Comparison of ENCODE assay signal across 1 cellular context in genomic region chr7:30983914-30984247, GRCh38.
TF ChIP-seq lines count a peak whose summit lies in the region.

No MANE protein-coding gene starts in this region.

TF ChIP-seq in H1, 55 proteins besides CTCF, POLR2A, EP300 and RAD21:
- TF ChIP-seq BCL11A (IDR thresholded peaks at IDR 0.05; ENCODE audit: low read depth in 2 of 2, low read length in 2 of 2) (no peak), KDM4A (IDR thresholded peaks at IDR 0.05; ENCODE audit: low read depth, low read length, severe bottlenecking) (peak; percentile 24), TAF7 (optimal IDR thresholded peaks at IDR 0.05; ENCODE audit: borderline replicate concordance, low read depth, low read length) (no peak), FOSL1 (IDR thresholded peaks at IDR 0.05; ENCODE audit: insufficient read depth, low read depth, low read length) (no peak)
